ENCODE assay signal across 11 cellular contexts in the genomic region with DNA sequence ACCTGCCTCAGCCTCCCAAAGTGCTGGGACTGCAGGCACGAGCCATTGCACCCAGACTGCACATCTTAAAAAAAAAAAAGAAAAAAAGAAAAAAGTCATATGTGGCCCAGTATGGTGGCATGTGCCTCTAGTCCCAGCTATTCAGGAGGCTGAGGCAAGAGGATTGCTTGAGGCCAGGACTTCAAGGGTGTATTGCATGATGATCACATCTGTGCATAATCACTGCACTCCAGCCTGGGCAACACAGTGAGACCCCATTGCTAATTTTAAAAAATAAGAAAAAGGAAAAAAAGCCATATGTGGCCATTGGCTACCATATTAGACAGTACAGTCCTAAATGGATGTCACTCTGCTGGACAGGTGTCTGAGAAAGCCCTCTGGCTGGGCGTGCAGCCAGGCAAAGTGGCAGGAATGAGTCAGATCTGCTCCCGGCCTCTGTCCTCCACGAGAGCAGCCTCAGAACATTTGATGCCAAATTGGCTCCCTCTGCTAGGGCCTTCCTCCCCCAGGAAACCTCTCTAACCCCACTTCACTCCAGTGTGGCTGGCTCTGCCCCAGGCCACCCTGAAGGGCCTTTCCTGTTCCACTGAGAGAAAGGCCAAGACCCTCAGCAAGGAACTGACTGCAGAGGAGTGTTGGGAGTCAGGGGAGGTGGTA. TPM values are rescaled to one million over a fixed set of nuclear protein-coding genes. Genes with fewer than 3 reads are reported as not detected.
A peak's percentile ranks its signal among the peaks of the same experiment; 100 is the strongest.
DNase-seq lines count a peak whose midpoint lies in the region; ATAC-seq and TF ChIP-seq lines count a peak whose summit lies in the region.
"Had no signal": no experiment of that assay in that cellular context is flagged by ENCODE, and none has a peak within 500 bp of the region (broad histone marks: within the 10 kb centered on the region; RNA-seq: fewer than 3 reads in every experiment).

No MANE protein-coding gene starts in this region.

- no peak overlapping the region for H3K4me3 Mint-ChIP-seq in chondrocyte (ENCODE audit: unreplicated experiment)
- H3K4me3 Mint-ChIP-seq in activated CD8-positive, alpha-beta T cell treated with anti-CD3 and anti-CD28 coated beads, Interleukin-2, amount 10 ng/mL, durations not matched to agents 7 days and 5 days = no peak overlapping the region

- peak; percentile 62 for DNase-seq in GM03348 (ENCODE audit: low spot score)
- peak; percentile 28 for DNase-seq in LNCaP clone FGC (ENCODE audit: low read depth)
- DNase-seq in chondrocyte (ENCODE audit: low spot score) = no peak
- DNase-seq in neuronal stem cell (ENCODE audit: low spot score) = no peak
- DNase-seq in MM.1S = no peak
- no peak for DNase-seq in testis
- no peak for DNase-seq in activated CD8-positive, alpha-beta T cell treated with anti-CD3 and anti-CD28 coated beads, Interleukin-2, amount 10 ng/mL, durations not matched to agents 7 days and 5 days
- DNase-seq: activated CD4-positive, alpha-beta T cell treated with anti-CD3 and anti-CD28 coated beads for 48 hours; cortex of kidney had no signal

- TF ChIP-seq CTCF in LNCaP clone FGC (IDR thresholded peaks at IDR 0.05; ENCODE audit: control insufficient read depth, extremely low read depth, insufficient read depth) = no peak
- no peak for TF ChIP-seq CTCF in chondrocyte (IDR thresholded peaks at IDR 0.05)
- TF ChIP-seq CTCF in MM.1S (IDR thresholded peaks at IDR 0.05; ENCODE audit: low read length) = no peak
- no peak for TF ChIP-seq CTCF in testis (IDR thresholded peaks at IDR 0.05)

- intact Hi-C loops in testis (cut with DNase I; ENCODE audit: low total_unique reads) = no loop called here

- H4K8ac ChIP-seq in neuronal stem cell (ENCODE audit: low read depth, low read length) = no peak overlapping the region

- H3K4me1 Mint-ChIP-seq in chondrocyte (ENCODE audit: low read depth) = peaks cover 14% of the 10 kb centered on the region
- H3K4me1 Mint-ChIP-seq in activated CD8-positive, alpha-beta T cell treated with anti-CD3 and anti-CD28 coated beads, Interleukin-2, amount 10 ng/mL, durations not matched to agents 7 days and 5 days (ENCODE audit: low read depth) = no peaks in the 10 kb centered on the region

- no peak overlapping the region for H3K4ac ChIP-seq in neuronal stem cell (ENCODE audit: low read length)

- H2AFZ ChIP-seq in neuronal stem cell (ENCODE audit: low read length) (peak overlapping the region; percentile 33), MM.1S (ENCODE audit: low read length) (no peak overlapping the region)

- no peak overlapping the region for H2BK15ac ChIP-seq in neuronal stem cell (ENCODE audit: low read length)

- no peaks in the 10 kb centered on the region for H3K36me3 ChIP-seq in neuronal stem cell (replicated peaks in 1 of 2; ENCODE audit: control insufficient read depth in 2 of 2, insufficient read depth in 2 of 2, low read length in 2 of 2)
- no peaks in the 10 kb centered on the region for H3K36me3 ChIP-seq in MM.1S (replicated peaks; ENCODE audit: insufficient read depth, low read length)
- no peaks in the 10 kb centered on the region for H3K36me3 ChIP-seq in testis (ENCODE audit: low read depth, missing control alignments)

- H4K91ac ChIP-seq in neuronal stem cell (ENCODE audit: low read depth, low read length, poor library complexity) = no peak overlapping the region

- H3K27ac ChIP-seq in neuronal stem cell (replicated peaks; ENCODE audit: low read length) (no peak overlapping the region), MM.1S (ENCODE audit: low read length) (no peak overlapping the region), testis (no peak overlapping the region)

- H3K27me3 ChIP-seq in neuronal stem cell (ENCODE audit: control insufficient read depth in 3 of 3, insufficient read depth in 3 of 3, low read depth in 1 of 3, low read length in 3 of 3) (peaks cover 0 to 36% (median 0%) of the 10 kb centered on the region in 3 experiments), MM.1S (replicated peaks; ENCODE audit: insufficient read depth, low read length) (no peaks in the 10 kb centered on the region), testis (no peaks in the 10 kb centered on the region)

- peak overlapping the region; percentile 12 for H3K18ac ChIP-seq in neuronal stem cell (ENCODE audit: low read length)

- no peak for ATAC-seq in GM19455 (IDR thresholded peaks at IDR 0.05; ENCODE audit: unreplicated experiment)
- no peak for ATAC-seq in activated CD8-positive, alpha-beta T cell treated with anti-CD3 and anti-CD28 coated beads, Interleukin-2, amount 10 ng/mL, durations not matched to agents 7 days and 5 days

- no peak overlapping the region for H2BK120ac ChIP-seq in neuronal stem cell (ENCODE audit: low read depth, low read length)

- no peaks in the 10 kb centered on the region for H3K9me3 Mint-ChIP-seq in chondrocyte (ENCODE audit: low read depth)
- no peaks in the 10 kb centered on the region for H3K9me3 Mint-ChIP-seq in activated CD8-positive, alpha-beta T cell treated with anti-CD3 and anti-CD28 coated beads, Interleukin-2, amount 10 ng/mL, durations not matched to agents 7 days and 5 days (ENCODE audit: insufficient read depth)

- H3K9ac ChIP-seq in neuronal stem cell (ENCODE audit: low read depth, low read length, poor library complexity) = no peak overlapping the region
- H3K9ac ChIP-seq in MM.1S (ENCODE audit: low read length) = no peak overlapping the region

- no peaks in the 10 kb centered on the region for H3K9me3 ChIP-seq in neuronal stem cell (replicated peaks in 1 of 2; ENCODE audit: control insufficient read depth in 2 of 2, insufficient read depth in 1 of 2, low read depth in 1 of 2, low read length in 2 of 2)
- no peaks in the 10 kb centered on the region for H3K9me3 ChIP-seq in MM.1S (replicated peaks; ENCODE audit: insufficient read depth, low read length)
- no peaks in the 10 kb centered on the region for H3K9me3 ChIP-seq in testis

- H3K79me1 ChIP-seq in neuronal stem cell (ENCODE audit: low read depth, low read length) = no peaks in the 10 kb centered on the region

- no peaks in the 10 kb centered on the region for H4K20me1 ChIP-seq in MM.1S (ENCODE audit: insufficient read depth, low read length)

- no peak for TF ChIP-seq POLR2A in testis (IDR thresholded peaks at IDR 0.05)

- H3K23ac ChIP-seq in neuronal stem cell (ENCODE audit: low read depth, low read length, poor library complexity) = no peak overlapping the region

- peak overlapping the region; percentile 45 for H3K27ac Mint-ChIP-seq in chondrocyte (ENCODE audit: unreplicated experiment)
- no peak overlapping the region for H3K27ac Mint-ChIP-seq in activated CD8-positive, alpha-beta T cell treated with anti-CD3 and anti-CD28 coated beads, Interleukin-2, amount 10 ng/mL, durations not matched to agents 7 days and 5 days

- H3K79me2 ChIP-seq in MM.1S (ENCODE audit: low read length) = no peaks in the 10 kb centered on the region

- POLR2A ChIA-PET in activated CD8-positive, alpha-beta T cell treated with anti-CD3 and anti-CD28 coated beads, Interleukin-2, amount 10 ng/mL, durations not matched to agents 7 days and 5 days (lab: Charles Lee) = no interaction called here

- no CpG with 5 or more reads among the region's 4 CpGs for WGBS in neuronal stem cell (ENCODE audit: extremely low coverage in 2 of 2, insufficient read length in 2 of 2, insufficient replicate concordance in 1 of 2), 2 donors
- WGBS in testis, 2 donors = 55 to 64% methylated on average over 4 of the region's 4 CpGs

- H3K36me3 Mint-ChIP-seq in chondrocyte (ENCODE audit: low read depth) = no peaks in the 10 kb centered on the region
- no peaks in the 10 kb centered on the region for H3K36me3 Mint-ChIP-seq in activated CD8-positive, alpha-beta T cell treated with anti-CD3 and anti-CD28 coated beads, Interleukin-2, amount 10 ng/mL, durations not matched to agents 7 days and 5 days (ENCODE audit: low read depth)

- H3K9me2 ChIP-seq in MM.1S (replicated peaks; ENCODE audit: insufficient read depth, low read length) = no peaks in the 10 kb centered on the region

- H3K4me2 ChIP-seq in neuronal stem cell (ENCODE audit: insufficient read depth, low read length, poor library complexity, severe bottlenecking) (no peak overlapping the region), MM.1S (ENCODE audit: low read depth, low read length) (no peak overlapping the region)

- no peak overlapping the region for H3K14ac ChIP-seq in neuronal stem cell (ENCODE audit: low read length)

- no peaks in the 10 kb centered on the region for H3F3A ChIP-seq in MM.1S (ENCODE audit: insufficient read depth, low read length)

- H2BK5ac ChIP-seq in neuronal stem cell (ENCODE audit: low read length) = no peak overlapping the region

- H3K4me3 ChIP-seq in LNCaP clone FGC (ENCODE audit: low read depth, low read length) (no peak overlapping the region), neuronal stem cell (ENCODE audit: low read length in 2 of 2) (no peak overlapping the region), MM.1S (ENCODE audit: low read length) (no peak overlapping the region), testis (no peak overlapping the region)

- no peaks in the 10 kb centered on the region for H3K27me3 Mint-ChIP-seq in chondrocyte (ENCODE audit: low read depth)
- H3K27me3 Mint-ChIP-seq in activated CD8-positive, alpha-beta T cell treated with anti-CD3 and anti-CD28 coated beads, Interleukin-2, amount 10 ng/mL, durations not matched to agents 7 days and 5 days (ENCODE audit: low read depth) = no peaks in the 10 kb centered on the region

- CTCF ChIA-PET in activated CD8-positive, alpha-beta T cell treated with anti-CD3 and anti-CD28 coated beads, Interleukin-2, amount 10 ng/mL, durations not matched to agents 7 days and 5 days (lab: Charles Lee) = interaction anchor here (2.1 to 3.7 kb wide), 2 partner anchors 9 to 28 kb away, joined by 13 to 22 read pairs; a partner anchor contains a TSS

- no peak overlapping the region for H2AK5ac ChIP-seq in neuronal stem cell (ENCODE audit: low read depth, low read length)

- H2BK12ac ChIP-seq in neuronal stem cell (ENCODE audit: low read length) = no peak overlapping the region

- H3K4me1 ChIP-seq in neuronal stem cell (ENCODE audit: control insufficient read depth in 2 of 2, insufficient read depth in 1 of 2, low read depth in 1 of 2, low read length in 2 of 2) (peaks cover 0 to 2% of the 10 kb centered on the region in 2 donors), MM.1S (ENCODE audit: low read length) (no peaks in the 10 kb centered on the region), testis (peaks cover 6% of the 10 kb centered on the region)

RNA-seq across cellular contexts. Expression of a gene that starts 14.7 kb away (rescaled TPM):
- total RNA-seq in chondrocyte = not detected in 3 replicates
- not detected for polyA plus RNA-seq in neuronal stem cell (2013, experiment 1 of 2)
- 0.07 TPM for polyA plus RNA-seq in neuronal stem cell (2013, experiment 2 of 2)
- total RNA-seq in testis = 1 to 10 TPM; 1.4 to 1.9 TPM
- polyA plus RNA-seq in testis (ENCODE audit: insufficient read depth, low read depth, low replicate concordance) = 1.2 TPM
- not detected for total RNA-seq in activated CD8-positive, alpha-beta T cell treated with anti-CD3 and anti-CD28 coated beads, Interleukin-2, amount 10 ng/mL, durations not matched to agents 7 days and 5 days
- total RNA-seq: lower leg skin had no signal

RNA-seq across cellular contexts. Expression of a gene that starts 21.4 kb away (rescaled TPM):
- total RNA-seq in chondrocyte (8.5 to 9.2 TPM (median 9.0 TPM) in 3 replicates), testis (10 to 100 TPM; 22.9 to 23.9 TPM)
- 8.3 TPM for polyA plus RNA-seq in neuronal stem cell (2013, experiment 1 of 2)
- polyA plus RNA-seq in neuronal stem cell (2013, experiment 2 of 2) = 8.8 TPM
- 14.0 TPM for polyA plus RNA-seq in testis (ENCODE audit: insufficient read depth, low read depth, low replicate concordance)
- 10 to 100 TPM; 24.2 to 26.9 TPM for total RNA-seq in activated CD8-positive, alpha-beta T cell treated with anti-CD3 and anti-CD28 coated beads, Interleukin-2, amount 10 ng/mL, durations not matched to agents 7 days and 5 days

RNA-seq across cellular contexts. Expression of a gene that starts 28.1 kb away (rescaled TPM):
- 46.7 to 51.4 TPM (median 47.8 TPM) in 3 replicates for total RNA-seq in chondrocyte
- 239 TPM for polyA plus RNA-seq in neuronal stem cell (2013, experiment 1 of 2)
- 243 TPM for polyA plus RNA-seq in neuronal stem cell (2013, experiment 2 of 2)
- total RNA-seq in testis = 10 to 100 TPM; 72.7 to 72.8 TPM
- polyA plus RNA-seq in testis (ENCODE audit: insufficient read depth, low read depth, low replicate concordance) = 53.7 TPM
- 10 to 100 TPM; 77.3 to 84.1 TPM for total RNA-seq in activated CD8-positive, alpha-beta T cell treated with anti-CD3 and anti-CD28 coated beads, Interleukin-2, amount 10 ng/mL, durations not matched to agents 7 days and 5 days

RNA-seq across cellular contexts. Expression of a gene that starts 57.5 kb away (rescaled TPM):
- total RNA-seq in chondrocyte (not detected in 3 replicates), testis (10 to 100 TPM; 12.1 to 30.6 TPM)
- not detected for polyA plus RNA-seq in neuronal stem cell (2013, experiment 1 of 2)
- not detected for polyA plus RNA-seq in neuronal stem cell (2013, experiment 2 of 2)
- 13.3 TPM for polyA plus RNA-seq in testis (ENCODE audit: insufficient read depth, low read depth, low replicate concordance)
- total RNA-seq in activated CD8-positive, alpha-beta T cell treated with anti-CD3 and anti-CD28 coated beads, Interleukin-2, amount 10 ng/mL, durations not matched to agents 7 days and 5 days = not detected

RNA-seq across cellular contexts. Expression of a gene that starts 59.8 kb away (rescaled TPM):
- total RNA-seq in chondrocyte (not detected in 3 replicates), testis (under 1 TPM; 0.31 to 0.39 TPM)
- not detected for polyA plus RNA-seq in neuronal stem cell (2013, experiment 1 of 2)
- polyA plus RNA-seq in neuronal stem cell (2013, experiment 2 of 2) = not detected
- 2.7 TPM for polyA plus RNA-seq in testis (ENCODE audit: insufficient read depth, low read depth, low replicate concordance)
- total RNA-seq in activated CD8-positive, alpha-beta T cell treated with anti-CD3 and anti-CD28 coated beads, Interleukin-2, amount 10 ng/mL, durations not matched to agents 7 days and 5 days = not detected

Comparison
In these comparisons a context has a peak if more than half of its experiments do, and no peak if none do; other contexts are left out.
1. DNase-seq: peak in GM03348 (single experiment) and LNCaP clone FGC (single experiment); none in chondrocyte (single experiment), neuronal stem cell (single experiment), MM.1S (single experiment), testis (single experiment) and activated CD8-positive, alpha-beta T cell treated with anti-CD3 and anti-CD28 coated beads, Interleukin-2, amount 10 ng/mL, durations not matched to agents 7 days and 5 days (single experiment).